Comparison of ENCODE assay signal across 9 cellular contexts in the genomic region with DNA sequence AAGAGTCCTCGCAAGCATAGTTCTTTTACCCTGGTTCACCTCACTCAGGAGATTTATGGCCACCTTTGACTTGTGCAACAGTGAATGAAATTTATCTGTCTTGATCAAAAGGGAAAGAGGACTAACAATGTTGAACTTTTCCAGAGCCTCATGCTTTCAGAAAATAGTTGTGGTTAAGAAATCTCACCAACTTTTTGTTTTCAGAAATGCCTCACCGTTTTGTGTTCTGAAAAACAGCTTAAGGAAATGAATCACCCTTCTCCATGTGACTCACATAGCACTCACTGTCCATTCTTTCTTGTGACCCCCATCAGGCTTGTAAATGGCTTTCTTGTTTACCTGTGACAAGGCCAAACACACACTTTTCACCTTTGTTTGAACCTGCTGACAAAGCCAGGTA.
DNase-seq lines count a peak whose midpoint lies in the region; ATAC-seq, FAIRE-seq and TF ChIP-seq lines count a peak whose summit lies in the region.
"Had no signal": no experiment of that assay in that cellular context is flagged by ENCODE, and none has a peak within 500 bp of the region (broad histone marks: within the 10 kb centered on the region; RNA-seq: fewer than 3 reads in every experiment).

No MANE protein-coding gene starts in this region.

- H3K27me3 ChIP-seq in A673 (replicated peaks; ENCODE audit: insufficient read depth, low read depth, low read length, poor library complexity) (no peaks in the 10 kb centered on the region), brain microvascular endothelial cell (replicated peaks) (no peaks in the 10 kb centered on the region)

- no peak overlapping the region for H3K27ac Mint-ChIP-seq in CD14-positive monocyte
- H3K27ac Mint-ChIP-seq: brain had no signal

- in situ Hi-C loops in brain microvascular endothelial cell (cut with HindIII; ENCODE audit: low pct_ligation_motif_present, low sequenced_read_pairs): loop anchor here (25.0 kb wide), 1 partner anchor 182 kb away; no protein-coding TSS in a partner anchor

- TF ChIP-seq CTCF in A673 (conservative IDR thresholded peaks at IDR 0.05; ENCODE audit: low read depth, low read length) (no peak), brain microvascular endothelial cell (IDR thresholded peaks at IDR 0.05; ENCODE audit: low read depth, low read length, missing control alignments) (no peak), CD14-positive monocyte (IDR thresholded peaks at IDR 0.05) (no peak)

- BruUV-seq in A673 (replicated peaks; lab: Mats Ljungman, UMichigan): no TSS peak

- H3K27me3 Mint-ChIP-seq in CD14-positive monocyte (ENCODE audit: low read depth in 3 of 3): peaks cover 0 to 1% (median 0%) of the 10 kb centered on the region in 3 donors
- H3K27me3 Mint-ChIP-seq: brain had no signal

- H3K4me3 ChIP-seq in A673 (ENCODE audit: low read depth, low read length, poor library complexity, severe bottlenecking): no peak overlapping the region
- no peak overlapping the region for H3K4me3 ChIP-seq in brain microvascular endothelial cell (ENCODE audit: low read depth, low read length)

- POLR2A ChIA-PET in A673 (lab: Charles Lee; ENCODE audit: low non-redundant PET): no interaction called here

- DNase-seq in A673 (ENCODE audit: low spot score): peak; percentile 42
- no peak for DNase-seq in GM19239 (ENCODE audit: insufficient read length, low spot score)
- DNase-seq in brain microvascular endothelial cell: peak; percentile 85
- peak; percentile 82 for DNase-seq in pulmonary artery endothelial cell (ENCODE audit: low read depth, low spot score)
- DNase-seq in CD14-positive monocyte (ENCODE audit: low spot score): no peak
- DNase-seq in mesenteric fat pad (ENCODE audit: low spot score): no peak
- no peak for DNase-seq in nucleus accumbens (lab: John Stamatoyannopoulos, UW)

- no peak overlapping the region for H3K27ac ChIP-seq in A673 (ENCODE audit: low read depth, low read length, poor library complexity, severe bottlenecking)
- H3K27ac ChIP-seq in brain microvascular endothelial cell: peak overlapping the region; percentile 46

- intact Hi-C loops in A673 (cut with micrococcal nuclease; ENCODE audit: unreplicated experiment): loop anchor here (5.0 to 10.0 kb wide), 4 partner anchors 97 to 550 kb away; no protein-coding TSS in a partner anchor
- intact Hi-C loops in CD14-positive monocyte (cut with micrococcal nuclease): loop anchor here (2.0 to 5.0 kb wide), 2 partner anchors 176 to 177 kb away; no protein-coding TSS in a partner anchor

- H3K9me3 Mint-ChIP-seq in CD14-positive monocyte: peaks cover 0 to 2% (median 0%) of the 10 kb centered on the region in 7 donors

- H3K36me3 Mint-ChIP-seq in CD14-positive monocyte: no peaks in the 10 kb centered on the region
- H3K36me3 Mint-ChIP-seq: brain had no signal

- ATAC-seq in HG03521 (IDR thresholded peaks at IDR 0.05; ENCODE audit: unreplicated experiment): peak; percentile 58

- FAIRE-seq in GM19239 (lab: Jason Lieb, UNC): peak; percentile 83

- H3K9me3 ChIP-seq in A673 (ENCODE audit: low read depth, low read length, poor library complexity, severe bottlenecking): peaks cover 9% of the 10 kb centered on the region

- H3K36me3 ChIP-seq in A673 (ENCODE audit: insufficient read depth, low read length, poor library complexity, severe bottlenecking) (no peaks in the 10 kb centered on the region), brain microvascular endothelial cell (replicated peaks) (no peaks in the 10 kb centered on the region)

- no peak overlapping the region for H3K4me3 Mint-ChIP-seq in CD14-positive monocyte
- H3K4me3 Mint-ChIP-seq: brain had no signal

- no peaks in the 10 kb centered on the region for H3K4me1 Mint-ChIP-seq in CD14-positive monocyte

- CTCF ChIA-PET in A673 (lab: Charles Lee): interaction anchor here (0.7 kb wide), 1 partner anchor 76 kb away, joined by 3 read pairs; no protein-coding TSS in a partner anchor

- H3K4me1 ChIP-seq in A673 (ENCODE audit: insufficient read depth, low read length, poor library complexity, severe bottlenecking): peaks cover 3% of the 10 kb centered on the region

Comparison
In these comparisons a context has a peak if more than half of its experiments do, and no peak if none do; other contexts are left out.
1. DNase-seq: peak in A673 (single experiment), brain microvascular endothelial cell (single experiment) and pulmonary artery endothelial cell (single experiment); none in GM19239 (single experiment), CD14-positive monocyte (single experiment), mesenteric fat pad (single experiment) and nucleus accumbens (0 of 56).